Comparison of ENCODE assay signal across 28 cellular contexts in genomic region chr20:50263831-50264230, GRCh38.
"Had no signal": no experiment of that assay in that cellular context is flagged by ENCODE, and none has a peak within 500 bp of the region (broad histone marks: within the 10 kb centered on the region; RNA-seq: fewer than 3 reads in every experiment).

No MANE protein-coding gene starts in this region.

- H3K4me3 ChIP-seq: lower lobe of right lung, mucosa of descending colon, ovary, right atrium auricular region, skin epidermis, stomach, testis, thyroid gland, transverse colon, upper lobe of left lung had no signal

- H3K27me3 Mint-ChIP-seq: naive thymus-derived CD4-positive, alpha-beta T cell; natural killer cell treated with Interleukin-12 subunit alpha and Interleukin-12 subunit beta and Interleukin-15 and Interleukin-18, amount 100 ng/mL, for 72 hours had no signal

- H3K9me3 Mint-ChIP-seq: natural killer cell treated with Interleukin-12 subunit alpha and Interleukin-12 subunit beta and Interleukin-15 and Interleukin-18, amount 100 ng/mL, for 72 hours; stimulated activated naive B cell treated with anti-CD40 and anti-IgM and Interleukin-4, amounts not matched to agents 10 μg/mL and 1 μg/mL and 100 μg/mL, for 72 hours had no signal

- H3K27me3 ChIP-seq: ovary, right atrium auricular region, stomach, testis, thyroid gland, transverse colon, upper lobe of left lung had no signal

- H3K9me3 ChIP-seq: lower lobe of right lung, mucosa of descending colon, ovary, right atrium auricular region, stomach, testis, thyroid gland, transverse colon, upper lobe of left lung had no signal

- H3K27ac ChIP-seq: lower lobe of right lung, ovary, right atrium auricular region, skin epidermis, stomach, testis, thyroid gland, transverse colon, upper lobe of left lung had no signal

- H3K36me3 Mint-ChIP-seq: naive thymus-derived CD4-positive, alpha-beta T cell; natural killer cell treated with Interleukin-12 subunit alpha and Interleukin-12 subunit beta and Interleukin-15 and Interleukin-18, amount 100 ng/mL, for 72 hours; stimulated activated naive B cell treated with anti-CD40 and anti-IgM and Interleukin-4, amounts not matched to agents 10 μg/mL and 1 μg/mL and 100 μg/mL, for 72 hours had no signal

- ATAC-seq: left cardiac atrium; left lobe of liver; lower lobe of right lung; mucosa of descending colon; naive thymus-derived CD4-positive, alpha-beta T cell; natural killer cell treated with Interleukin-12 subunit alpha and Interleukin-12 subunit beta and Interleukin-15 and Interleukin-18, amount 100 ng/mL, for 72 hours; sciatic nerve; stimulated activated naive B cell treated with anti-CD40 and anti-IgM and Interleukin-4, amounts not matched to agents 10 μg/mL and 1 μg/mL and 100 μg/mL, for 72 hours; stimulated activated naive CD8-positive, alpha-beta T cell treated with anti-CD3 and anti-CD28 coated beads, Interleukin-15, Interleukin-2, amounts not matched to agents 100 U/mL and 50 U/mL, for 24 hours had no signal

- H3K27ac Mint-ChIP-seq: naive thymus-derived CD4-positive, alpha-beta T cell; natural killer cell treated with Interleukin-12 subunit alpha and Interleukin-12 subunit beta and Interleukin-15 and Interleukin-18, amount 100 ng/mL, for 72 hours; progenitor cell of endocrine pancreas; stimulated activated naive B cell treated with anti-CD40 and anti-IgM and Interleukin-4, amounts not matched to agents 10 μg/mL and 1 μg/mL and 100 μg/mL, for 72 hours had no signal

- FAIRE-seq: keratinocyte had no signal

- H3K36me3 ChIP-seq: lower lobe of right lung, ovary, right atrium auricular region, stomach, thyroid gland, transverse colon, upper lobe of left lung had no signal

- H3K4me3 Mint-ChIP-seq: naive thymus-derived CD4-positive, alpha-beta T cell; natural killer cell treated with Interleukin-12 subunit alpha and Interleukin-12 subunit beta and Interleukin-15 and Interleukin-18, amount 100 ng/mL, for 72 hours; stimulated activated naive B cell treated with anti-CD40 and anti-IgM and Interleukin-4, amounts not matched to agents 10 μg/mL and 1 μg/mL and 100 μg/mL, for 72 hours had no signal

- DNase-seq: hippocampal formation; kidney glomerular epithelial cell; left cardiac atrium; mammary epithelial cell; midbrain; mucosa of descending colon; naive thymus-derived CD4-positive, alpha-beta T cell; occipital lobe; ovary; stimulated activated CD4-positive, alpha-beta T cell treated with anti-CD3 and anti-CD28 coated beads, Interleukin-12 subunit alpha, Interleukin-12 subunit beta, amount 100 ng/mL, for 4 hours; stimulated activated CD4-positive, alpha-beta T cell treated with anti-CD3 and anti-CD28 coated beads, Interleukin-15, amount 100 ng/mL, for 24 hours; stimulated activated CD4-positive, alpha-beta T cell treated with anti-CD3 and anti-CD28 coated beads, Interleukin-2, amount 100 ng/mL, for 24 hours; stimulated activated CD4-positive, alpha-beta T cell treated with anti-CD3 and anti-CD28 coated beads, Interleukin-4, amount 100 ng/mL, for 1 hour; stimulated activated naive B cell treated with anti-CD40 and anti-IgM and Interleukin-4, amounts not matched to agents 10 μg/mL and 1 μg/mL and 100 μg/mL, for 72 hours; stimulated activated naive CD8-positive, alpha-beta T cell treated with anti-CD3 and anti-CD28 coated beads, Interleukin-15, Interleukin-2, amounts not matched to agents 100 U/mL and 50 U/mL, for 24 hours; stomach; testis; thyroid gland; transverse colon; upper lobe of left lung had no signal
